ENCODE assay signal across 8 cellular contexts in the genomic region with DNA sequence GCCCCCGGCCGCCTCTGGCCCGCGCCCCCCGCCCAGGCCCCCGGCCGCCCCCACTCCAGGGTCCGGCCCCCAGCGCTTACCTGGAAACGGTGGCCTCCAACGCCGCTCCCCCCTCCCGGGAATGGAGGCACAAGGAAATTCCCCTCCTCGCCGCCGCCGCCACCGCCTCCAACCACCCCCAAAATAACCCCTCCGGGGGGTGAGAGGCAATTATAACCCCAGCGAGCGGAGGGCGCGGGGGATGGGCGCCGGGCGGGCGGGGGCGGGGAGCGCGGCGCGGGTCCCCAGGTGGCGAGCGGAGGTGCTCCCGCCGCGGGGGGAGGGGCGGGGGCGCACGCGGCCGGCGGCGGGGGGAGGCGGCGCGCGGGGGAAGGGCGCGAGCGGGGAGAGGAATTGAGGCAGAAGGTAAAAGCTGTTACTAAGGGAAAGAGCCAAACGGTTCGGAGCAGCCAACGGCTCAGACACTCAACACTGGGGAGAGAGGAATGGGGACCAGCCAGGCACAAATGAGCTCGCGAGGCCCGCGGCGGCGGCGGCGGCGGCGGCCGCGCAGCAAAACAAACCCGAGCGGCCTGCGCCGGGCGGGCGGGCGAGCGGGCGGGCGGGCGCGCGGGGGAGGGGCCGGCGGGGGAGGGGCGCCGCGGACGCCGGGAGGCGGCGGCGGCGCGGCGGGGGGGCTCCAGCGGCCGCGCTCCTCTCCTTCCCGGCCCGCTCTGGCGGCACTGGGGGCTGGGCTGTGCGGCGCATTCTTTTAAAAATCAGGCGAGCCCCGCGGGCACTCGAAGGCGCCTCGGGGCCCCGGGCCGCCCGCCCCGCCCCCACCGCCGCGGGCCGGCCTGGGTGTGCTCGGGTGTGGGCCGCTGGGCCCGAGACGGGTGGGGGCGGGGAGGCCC. TPM values are rescaled to one million over a fixed set of nuclear protein-coding genes. Genes with fewer than 3 reads are reported as not detected.
DNase-seq lines count a peak whose midpoint lies in the region; ATAC-seq, FAIRE-seq and TF ChIP-seq lines count a peak whose summit lies in the region.

A gene (minus strand): TSS at position 442 of the 893 bp plus-strand sequence. CDS start 132,505 bp downstream, outside the sequence.

- no peaks in the 10 kb centered on the region for H3K27me3 Mint-ChIP-seq in activated CD4-positive, alpha-beta T cell treated with anti-CD3 and anti-CD28 coated beads, Interleukin-2, amount 10 ng/mL, durations not matched to agents 24 days and 14 days

- peaks cover 15% of the 10 kb centered on the region for H3K4me1 ChIP-seq in colonic mucosa

- intact Hi-C loops in activated CD4-positive, alpha-beta T cell treated with anti-CD3 and anti-CD28 coated beads, Interleukin-2, amount 10 ng/mL, durations not matched to agents 24 days and 14 days (cut with micrococcal nuclease): loop anchor here (1.0 to 10.0 kb wide), 4 partner anchors 140 to 478 kb away; no protein-coding TSS in a partner anchor
- intact Hi-C loops in colonic mucosa (cut with DNase I): loop anchor here (2.0 to 10.0 kb wide), 4 partner anchors 95 to 1128 kb away; no protein-coding TSS in a partner anchor

- TF ChIP-seq CTCF in colonic mucosa (IDR thresholded peaks at IDR 0.05): no peak

- no peaks in the 10 kb centered on the region for H3K9me3 ChIP-seq in colonic mucosa

- peak within 1 kb of the TSS; percentile 88 for H3K4me3 Mint-ChIP-seq in activated CD4-positive, alpha-beta T cell treated with anti-CD3 and anti-CD28 coated beads, Interleukin-2, amount 10 ng/mL, durations not matched to agents 24 days and 14 days

- H3K27ac ChIP-seq in colonic mucosa: peak within 1 kb of the TSS; percentile 97
- peak within 1 kb of the TSS; percentile 90 for H3K27ac ChIP-seq in layer of hippocampus (ENCODE audit: low read depth, low read length)

- peak; percentile 68 for FAIRE-seq in GM19239 (lab: Jason Lieb, UNC)

- no peaks in the 10 kb centered on the region for H3K36me3 ChIP-seq in colonic mucosa

- H3K4me1 Mint-ChIP-seq in activated CD4-positive, alpha-beta T cell treated with anti-CD3 and anti-CD28 coated beads, Interleukin-2, amount 10 ng/mL, durations not matched to agents 24 days and 14 days: peaks cover 52% of the 10 kb centered on the region

- peak within 1 kb of the TSS; percentile 89 to 96 for H3K9ac ChIP-seq in colonic mucosa (ENCODE audit: low read depth in 2 of 2, low read length in 2 of 2)

- DNase-seq in Ammon's horn (ENCODE audit: low spot score) (peak; percentile 96), GM19239 (ENCODE audit: insufficient read length, low spot score) (peak; percentile 97), NCI-H524 treated with DMSO at 0.1 percent for 48 hours (lab: John Stamatoyannopoulos, UW) (peak; percentile 93), colonic mucosa (peak; percentile 93)
- peak; percentile 96 for DNase-seq in activated CD4-positive, alpha-beta T cell treated with anti-CD3 and anti-CD28 coated beads, Interleukin-2, amount 10 ng/mL, durations not matched to agents 24 days and 14 days
- peak; percentile 50 to 70 (median 60) for DNase-seq in stimulated activated CD4-positive, alpha-beta T cell treated with anti-CD3 and anti-CD28 coated beads, Interleukin-1b, Interleukin-23, amount 100 ng/mL, for 24 hours (ENCODE audit: low read depth in 4 of 4, low spot score in 1 of 4)

- H3K27ac Mint-ChIP-seq in activated CD4-positive, alpha-beta T cell treated with anti-CD3 and anti-CD28 coated beads, Interleukin-2, amount 10 ng/mL, durations not matched to agents 24 days and 14 days: peak within 1 kb of the TSS; percentile 98

- peak within 1 kb of the TSS; percentile 68 for H3K4me3 ChIP-seq in colonic mucosa

- ATAC-seq in HG03442 (IDR thresholded peaks at IDR 0.05; ENCODE audit: unreplicated experiment): peak; percentile 31

- H3K27me3 ChIP-seq in colonic mucosa (no peaks in the 10 kb centered on the region), layer of hippocampus (ENCODE audit: control insufficient read depth, insufficient read depth, low read length) (no peaks in the 10 kb centered on the region)

- no peaks in the 10 kb centered on the region for H3K9me3 Mint-ChIP-seq in activated CD4-positive, alpha-beta T cell treated with anti-CD3 and anti-CD28 coated beads, Interleukin-2, amount 10 ng/mL, durations not matched to agents 24 days and 14 days

- H3K36me3 Mint-ChIP-seq in activated CD4-positive, alpha-beta T cell treated with anti-CD3 and anti-CD28 coated beads, Interleukin-2, amount 10 ng/mL, durations not matched to agents 24 days and 14 days (ENCODE audit: low read depth): peaks cover 27% of the 10 kb centered on the region

RNA-seq across cellular contexts. Expression of the gene that starts here (rescaled TPM):
- 160 and 178 TPM in 2 replicates for total RNA-seq in activated CD4-positive, alpha-beta T cell treated with anti-CD3 and anti-CD28 coated beads, Interleukin-2, amount 10 ng/mL, durations not matched to agents 24 days and 14 days
- total RNA-seq in colonic mucosa: 100 to 1,000 TPM; 202 to 226 TPM

Comparison
In these comparisons a context has a peak if more than half of its experiments do, and no peak if none do; other contexts are left out.
1. Peak in every context shown above with its lines: DNase-seq, ATAC-seq, H3K4me3 ChIP-seq and H3K27ac ChIP-seq.